Comparison of ENCODE assay signal across 8 cellular contexts in genomic region chr2:156769802-156770201, GRCh38.
"Had no signal": no experiment of that assay in that cellular context is flagged by ENCODE, and none has a peak within 500 bp of the region (broad histone marks: within the 10 kb centered on the region; RNA-seq: fewer than 3 reads in every experiment).

No MANE protein-coding gene starts in this region.

- FAIRE-seq: G401.6, GM12878, GM12891, GM12892, GM18507, GM19239 had no signal

- H3K4me3 ChIP-seq: GM12878 had no signal

- DNase-seq: GDM1, GF-D8 had no signal

- ATAC-seq: GM12878 had no signal
